Comparison of ENCODE assay signal across 8 cellular contexts in the genomic region with DNA sequence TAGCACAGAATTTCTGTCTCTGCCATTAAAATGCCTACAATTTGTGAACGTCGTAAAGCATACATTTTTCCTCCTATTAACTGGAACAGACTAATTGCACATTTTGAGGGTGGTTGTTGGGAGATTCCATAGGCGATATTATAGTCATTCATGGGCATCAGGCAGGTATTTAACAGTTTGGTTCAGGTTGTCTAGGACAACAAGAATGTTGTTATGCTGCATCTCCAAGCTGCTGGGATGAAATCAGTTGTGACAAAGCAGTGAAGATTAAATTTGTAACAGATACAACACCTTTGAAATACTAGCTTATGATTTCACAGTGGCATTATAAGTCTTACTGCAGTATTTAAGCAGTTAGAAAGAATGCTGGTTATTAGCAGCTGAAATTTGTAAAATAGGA.
"Had no signal": no experiment of that assay in that cellular context is flagged by ENCODE, and none has a peak within 500 bp of the region (broad histone marks: within the 10 kb centered on the region; RNA-seq: fewer than 3 reads in every experiment).

No MANE protein-coding gene starts in this region.

- DNase-seq: GM23248, GOT3, H7, HFFc6, IMR-90 had no signal

- H3K36me3 ChIP-seq: HAP-1 had no signal

- H3K27ac ChIP-seq: GM23248 had no signal

- H3K9ac ChIP-seq: GM23248 had no signal

- H2AFZ ChIP-seq: GM23248 had no signal

- H3K9me3 ChIP-seq: HAP-1 had no signal

- ATAC-seq: HCT116, K562 had no signal

- H3K4me3 ChIP-seq: GM23248, HAP-1, K562 had no signal
